In genomic region chr17:58413684-58414083, GRCh38 we compare ENCODE assay signal across 16 cellular contexts. TPM values are rescaled to one million over a fixed set of nuclear protein-coding genes. Genes with fewer than 3 reads are reported as not detected.
DNase-seq lines count a peak whose midpoint lies in the region; ATAC-seq and TF ChIP-seq lines count a peak whose summit lies in the region.
"Had no signal": no experiment of that assay in that cellular context is flagged by ENCODE, and none has a peak within 500 bp of the region (broad histone marks: within the 10 kb centered on the region; RNA-seq: fewer than 3 reads in every experiment).

No MANE protein-coding gene starts in this region.

- peaks cover 37% of the 10 kb centered on the region for H3K4me1 ChIP-seq in Caco-2
- H3K4me1 ChIP-seq in HEK293 (ENCODE audit: control insufficient read depth, insufficient read depth, low read length) = peaks cover 34% of the 10 kb centered on the region
- peaks cover 14 to 21% of the 10 kb centered on the region in 2 donors for H3K4me1 ChIP-seq in adrenal gland (replicated peaks in 1 of 2)
- H3K4me1 ChIP-seq in lower lobe of right lung = peaks cover 5% of the 10 kb centered on the region

- no peak for TF ChIP-seq CTCF in Caco-2 (IDR thresholded peaks at IDR 0.05; ENCODE audit: insufficient read depth in 1 of 2, low read depth in 1 of 2, low read length in 1 of 2, severe bottlenecking in 1 of 2, unreplicated experiment in 1 of 2)
- no peak for TF ChIP-seq CTCF in HEK293 (tag by site-specific recombination; IDR thresholded peaks at IDR 0.05)
- TF ChIP-seq CTCF in adrenal gland (IDR thresholded peaks at IDR 0.05) = no peak
- no peak for TF ChIP-seq CTCF in lower lobe of right lung (IDR thresholded peaks at IDR 0.05)

- H3K9me3 Mint-ChIP-seq in Caco-2 (ENCODE audit: unreplicated experiment) = no peaks in the 10 kb centered on the region
- H3K9me3 Mint-ChIP-seq: endodermal cell, memory B cell had no signal

- WGBS in adrenal gland, 4 donors = 32 to 41% (median 40%) methylated on average over 2 of the region's 2 CpGs

- H3K36me3 Mint-ChIP-seq in Caco-2 (ENCODE audit: insufficient read depth, unreplicated experiment) = peaks cover 80% of the 10 kb centered on the region
- H3K36me3 Mint-ChIP-seq: memory B cell had no signal

- no peak for ATAC-seq in lower lobe of right lung

- H3K27ac ChIP-seq in HEK293 (ENCODE audit: extremely low read depth, low read depth, low read length) (peak overlapping the region; percentile 26; the same call in 1 of the 2 replicates), adrenal gland (peak overlapping the region in 3 of 5 donors; percentile 24 to 88 (median 85)), lower lobe of right lung (no peak overlapping the region)
- H3K27ac ChIP-seq: BLaER1 treated with 17β-estradiol and CSF1 and Interleukin-3, amounts not matched to agents 10 nM and 100 nM; neutrophil had no signal

- H3K4me1 Mint-ChIP-seq in Caco-2 (ENCODE audit: low read depth, unreplicated experiment) = peaks cover 32% of the 10 kb centered on the region

- BruUV-seq in Caco-2 (replicated peaks; lab: Mats Ljungman, UMichigan) = no TSS peak

- DNase-seq in Caco-2 (no peak), adrenal gland (no peak), lower lobe of right lung (no peak), globus pallidus (ENCODE audit: low spot score) (no peak), DMS114 treated with DMSO at 0.1 percent for 48 hours (lab: John Stamatoyannopoulos, UW; ENCODE audit: unreplicated experiment) (no peak), mucosa of gallbladder (ENCODE audit: low spot score) (no peak)
- no peak for DNase-seq in activated CD4-positive, CD25-positive, alpha-beta regulatory T cell treated with anti-CD3 and anti-CD28 coated beads, Interleukin-2, amount 50 U/mL, for 72 hours
- DNase-seq: activated gamma-delta T cell treated with Interleukin-2 at 50 U/mL for 16 hours; endodermal cell; foreskin fibroblast; SHP77 treated with DMSO at 0.1 percent for 48 hours; stimulated activated naive CD4-positive, alpha-beta T cell treated with Interleukin-2 at 50 U/mL for 16 hours had no signal

- H3K27me3 ChIP-seq in Caco-2 (replicated peaks; ENCODE audit: control insufficient read depth, insufficient read depth, low read length) (no peaks in the 10 kb centered on the region), adrenal gland (no peaks in the 10 kb centered on the region), lower lobe of right lung (ENCODE audit: low read depth) (no peaks in the 10 kb centered on the region)
- H3K27me3 ChIP-seq: BLaER1 treated with 17β-estradiol and CSF1 and Interleukin-3, amounts not matched to agents 10 nM and 100 nM; neutrophil had no signal

- H3K4me3 Mint-ChIP-seq in Caco-2 (ENCODE audit: unreplicated experiment) = peak overlapping the region; percentile 90
- H3K4me3 Mint-ChIP-seq: endodermal cell, memory B cell had no signal

- H3K9me3 ChIP-seq in Caco-2 = no peaks in the 10 kb centered on the region
- no peaks in the 10 kb centered on the region for H3K9me3 ChIP-seq in HEK293 (ENCODE audit: control insufficient read depth, insufficient read depth, low read depth, low read length)
- H3K9me3 ChIP-seq in adrenal gland (replicated peaks in 1 of 3) = no peaks in the 10 kb centered on the region
- no peaks in the 10 kb centered on the region for H3K9me3 ChIP-seq in lower lobe of right lung
- H3K9me3 ChIP-seq: BLaER1 treated with 17β-estradiol and CSF1 and Interleukin-3, amounts not matched to agents 10 nM and 100 nM; neutrophil had no signal

- no peaks in the 10 kb centered on the region for H3K27me3 Mint-ChIP-seq in Caco-2 (ENCODE audit: insufficient read depth, unreplicated experiment)
- H3K27me3 Mint-ChIP-seq: memory B cell had no signal

- no peaks in the 10 kb centered on the region for H3K36me3 ChIP-seq in Caco-2 (ENCODE audit: control insufficient read depth, insufficient read depth, low read length)
- no peaks in the 10 kb centered on the region; a peak in 1 of 3 replicates for H3K36me3 ChIP-seq in HEK293 (ENCODE audit: control insufficient read depth in 2 of 2, insufficient read depth in 1 of 2, low read length in 2 of 2)
- no peaks in the 10 kb centered on the region for H3K36me3 ChIP-seq in adrenal gland (replicated peaks in 1 of 2)
- H3K36me3 ChIP-seq in lower lobe of right lung = no peaks in the 10 kb centered on the region
- H3K36me3 ChIP-seq: BLaER1 treated with 17β-estradiol and CSF1 and Interleukin-3, amounts not matched to agents 10 nM and 100 nM; neutrophil had no signal

- H3K27ac Mint-ChIP-seq in Caco-2 (ENCODE audit: unreplicated experiment) = peak overlapping the region; percentile 69
- H3K27ac Mint-ChIP-seq: endodermal cell, memory B cell had no signal

- intact Hi-C loops in Caco-2 (cut with micrococcal nuclease; ENCODE audit: unreplicated experiment) = no loop called here
- intact Hi-C loops in adrenal gland (cut with DNase I) = no loop called here
- intact Hi-C loops in lower lobe of right lung (cut with DNase I) = no loop called here

- H3K4me3 ChIP-seq in Caco-2 (ENCODE audit: low read depth, low read length) (peak overlapping the region; percentile 70), HEK293 (ENCODE audit: low read depth, low read length) (peak overlapping the region; percentile 23), adrenal gland (peak overlapping the region in 2 of 4 donors; percentile 10 to 56), lower lobe of right lung (peak overlapping the region; percentile 48)
- H3K4me3 ChIP-seq: BLaER1 treated with 17β-estradiol and CSF1 and Interleukin-3, amounts not matched to agents 10 nM and 100 nM had no signal

- no peak for TF ChIP-seq POLR2A in adrenal gland (IDR thresholded peaks at IDR 0.05)

- POLR2A ChIA-PET in Caco-2 (lab: Charles Lee) = no interaction called here
- POLR2A ChIA-PET in HEK293 (lab: Yijun Ruan, JAX) = interaction anchor here (5.4 kb wide), 1 partner anchor 61 kb away, joined by 130 read pairs; the partner anchor contains the start of gene SUPT4H1

- CTCF ChIA-PET in Caco-2 (lab: Charles Lee) = interaction anchor here (0.6 to 1.0 kb wide), 3 partner anchors 44 to 98 kb away, joined by 3 read pairs; no protein-coding TSS in a partner anchor
- CTCF ChIA-PET in HEK293 (lab: Yijun Ruan, JAX) = interaction anchor here (0.6 to 5.7 kb wide), 8 partner anchors 16 to 241 kb away, joined by 3 to 100 read pairs (median 3); partner anchors contain the start of gene SUPT4H1

TF ChIP-seq in HEK293, 187 proteins besides CTCF, POLR2A, EP300 and RAD21 (continues in another document):
- TF ChIP-seq PRDM6 (tag by site-specific recombination; IDR thresholded peaks at IDR 0.05) (peak; percentile 82), IKZF3 (tag by site-specific recombination; IDR thresholded peaks at IDR 0.05) (peak; percentile 77), ZEB2 (tag by site-specific recombination; IDR thresholded peaks at IDR 0.05) (0 out of 2 replicates have a peak, but pooled peaks have one; percentile 9), ZBTB49 (tag by site-specific recombination; IDR thresholded peaks at IDR 0.05; ENCODE audit: low read depth) (no peak), ZNF214 (tag by site-specific recombination; IDR thresholded peaks at IDR 0.05; ENCODE audit: borderline replicate concordance) (no peak), ZNF335 (tag by site-specific recombination; conservative IDR thresholded peaks at IDR 0.05) (peak; percentile 7; the same call in 1 of the 2 replicates)

RNA-seq across cellular contexts. Expression of gene RNF43, which starts 3.6 kb away (rescaled TPM):
- total RNA-seq in Caco-2 (2022) (84.2 and 87.1 TPM in 2 replicates), adrenal gland (10 to 100 TPM; 10.5 to 30.8 (median 18.5) TPM), lower lobe of right lung (9.7 TPM), mucosa of gallbladder (19.0 TPM)
- 1 to 10 TPM; 5.9 to 9.8 (median 7.5) TPM for polyA plus RNA-seq in adrenal gland
